11 cellular contexts compared by ENCODE assay signal in genomic region chr5:134877159-134877558, GRCh38. TPM values are rescaled to one million over a fixed set of nuclear protein-coding genes. Genes with fewer than 3 reads are reported as not detected.
DNase-seq lines count a peak whose midpoint lies in the region; ATAC-seq, FAIRE-seq and TF ChIP-seq lines count a peak whose summit lies in the region.
"Had no signal": no experiment of that assay in that cellular context is flagged by ENCODE, and none has a peak within 500 bp of the region (broad histone marks: within the 10 kb centered on the region; RNA-seq: fewer than 3 reads in every experiment).

No MANE protein-coding gene starts in this region.

- intact Hi-C loops in prostate gland (cut with DNase I), result no loop called here

- peaks cover 5% of the 10 kb centered on the region; the same call in 1 of the 2 replicates for H4K20me1 ChIP-seq in BLaER1

- peaks cover 3% of the 10 kb centered on the region for H3K36me3 Mint-ChIP-seq in activated naive CD8-positive, alpha-beta T cell

- no peaks in the 10 kb centered on the region for H3K27me3 Mint-ChIP-seq in activated naive CD8-positive, alpha-beta T cell

- FAIRE-seq in GM18507 (lab: Jason Lieb, UNC), result peak; percentile 57

- peak overlapping the region; percentile 94; the same call in 1 of the 2 replicates for H3K4me2 ChIP-seq in BLaER1

- 0 out of 2 replicates have a peak, but pooled peaks cover 5% of the 10 kb centered on the region for H3K9me3 ChIP-seq in BLaER1
- no peaks in the 10 kb centered on the region for H3K9me3 ChIP-seq in prostate gland
- H3K9me3 ChIP-seq: left lung, SJSA1 had no signal

- H3K4me1 ChIP-seq in BLaER1, result peaks cover 40% of the 10 kb centered on the region
- peaks cover 6% of the 10 kb centered on the region for H3K4me1 ChIP-seq in prostate gland (replicated peaks)

- H3K9me3 Mint-ChIP-seq in activated naive CD8-positive, alpha-beta T cell (ENCODE audit: low read depth), result no peaks in the 10 kb centered on the region

- TF ChIP-seq POLR2A in prostate gland (IDR thresholded peaks at IDR 0.05), result no peak

- H3K4me3 ChIP-seq in BLaER1 (no peak overlapping the region), prostate gland (no peak overlapping the region)
- H3K4me3 ChIP-seq: left lung, SJSA1 had no signal

- peak overlapping the region; percentile 13 for H3K4me3 Mint-ChIP-seq in activated naive CD8-positive, alpha-beta T cell

- no peaks in the 10 kb centered on the region for H3K27me3 ChIP-seq in BLaER1
- H3K27me3 ChIP-seq in prostate gland (replicated peaks; ENCODE audit: insufficient read depth), result no peaks in the 10 kb centered on the region
- H3K27me3 ChIP-seq: left lung, SJSA1 had no signal

- H3K9ac ChIP-seq in BLaER1, result no peak overlapping the region

- ATAC-seq in HG03432 (IDR thresholded peaks at IDR 0.05; ENCODE audit: unreplicated experiment), result peak; percentile 34
- ATAC-seq: left lung had no signal

- H3K4me1 Mint-ChIP-seq in activated naive CD8-positive, alpha-beta T cell (ENCODE audit: low read depth), result peaks cover 52% of the 10 kb centered on the region

- H3K36me3 ChIP-seq in BLaER1 (peaks cover 6% of the 10 kb centered on the region; the same call in 1 of the 2 replicates), prostate gland (no peaks in the 10 kb centered on the region)
- H3K36me3 ChIP-seq: left lung had no signal

- H3K27ac ChIP-seq in BLaER1 (no peak overlapping the region), prostate gland (no peak overlapping the region)
- H3K27ac ChIP-seq: left lung, SJSA1 had no signal

- peak overlapping the region; percentile 25 for H3K27ac Mint-ChIP-seq in activated naive CD8-positive, alpha-beta T cell

- no peak for DNase-seq in GM18507 (ENCODE audit: extremely low spot score, insufficient read length, low read depth)
- DNase-seq in NCI-H2171 treated with DMSO at 0.1 percent for 48 hours (lab: John Stamatoyannopoulos, UW), result no peak
- DNase-seq in retina, result no peak
- DNase-seq in prostate gland (ENCODE audit: low spot score), result no peak
- DNase-seq in germinal center (ENCODE audit: low spot score), result no peak
- DNase-seq: foreskin melanocyte, left lung had no signal

- no peak for TF ChIP-seq CTCF in prostate gland (IDR thresholded peaks at IDR 0.05)

RNA-seq across cellular contexts. Expression of gene TXNDC15, which starts 3.0 kb away (rescaled TPM):
- 100 to 1,000 TPM in 1 of 2 donors, 10 to 100 TPM in 1; 76.1 to 132 TPM for total RNA-seq in prostate gland

RNA-seq across cellular contexts. Expression of gene PCBD2, which starts 27.8 kb away (rescaled TPM):
- 1 to 10 TPM; 7.4 to 9.4 TPM for total RNA-seq in prostate gland

RNA-seq across cellular contexts. Expression of gene C5orf24, which starts 31.4 kb away (rescaled TPM):
- total RNA-seq in prostate gland, result 10 to 100 TPM; 30.4 to 39.5 TPM
